ENCODE assay signal across 21 cellular contexts in the genomic region with DNA sequence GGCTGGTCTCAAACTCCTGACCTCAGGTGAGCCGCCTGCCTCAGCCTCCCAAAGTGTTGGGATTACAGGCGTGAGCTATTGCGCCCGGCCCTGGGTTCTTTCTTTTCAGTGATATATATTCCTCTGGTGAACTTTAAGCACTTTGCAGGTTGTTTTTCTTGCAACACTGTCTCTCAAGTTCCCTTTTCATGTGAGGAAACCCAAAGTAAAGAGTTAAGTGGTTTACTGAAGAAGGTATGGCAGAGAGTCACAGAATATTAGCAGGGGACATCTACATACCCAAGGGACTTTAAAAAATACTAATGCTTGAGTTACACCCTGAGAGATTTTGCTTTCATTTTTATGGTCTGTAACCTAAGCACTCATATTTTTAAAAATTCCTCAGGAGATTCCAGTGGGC. TPM values are rescaled to one million over a fixed set of nuclear protein-coding genes. Genes with fewer than 3 reads are reported as not detected.
DNase-seq lines count a peak whose midpoint lies in the region; ATAC-seq, FAIRE-seq and TF ChIP-seq lines count a peak whose summit lies in the region.
"Had no signal": no experiment of that assay in that cellular context is flagged by ENCODE, and none has a peak within 500 bp of the region (broad histone marks: within the 10 kb centered on the region; RNA-seq: fewer than 3 reads in every experiment).

No MANE protein-coding gene starts in this region.

- no peaks in the 10 kb centered on the region for H3K9me3 ChIP-seq in left lung
- H3K9me3 ChIP-seq in esophagus squamous epithelium = no peaks in the 10 kb centered on the region

- H3K27ac ChIP-seq in left lung (peak overlapping the region in 1 of 2 donors; percentile 73), esophagus squamous epithelium (no peak overlapping the region), brain microvascular endothelial cell (no peak overlapping the region)

- peaks cover 16% of the 10 kb centered on the region for H3K4me1 Mint-ChIP-seq in activated B cell treated with CpG ODN at 0.5 μM for 24 hours
- H3K4me1 Mint-ChIP-seq: T-cell had no signal

- H3K4me1 ChIP-seq in left lung (peaks cover 0 to 17% of the 10 kb centered on the region in 2 donors), esophagus squamous epithelium (no peaks in the 10 kb centered on the region)

- DNase-seq in SIG-M5 treated with dmso at 0.1 percent for 504 hours (lab: John Stamatoyannopoulos, UW; ENCODE audit: unreplicated experiment) (peak; percentile 42), SIG-M5 (lab: John Stamatoyannopoulos, UW) (no peak), NOMO-1 treated with DMSO at 0.1 percent for 48 hours (lab: John Stamatoyannopoulos, UW; ENCODE audit: unreplicated experiment) (peak; percentile 90), activated B cell treated with CpG ODN at 0.5 μM for 24 hours (no peak), left lung (no peak), esophagus squamous epithelium (lab: John Stamatoyannopoulos, UW) (no peak), GM12892 (ENCODE audit: insufficient read length) (no peak), brain microvascular endothelial cell (no peak)
- DNase-seq: 8988T, DMS79, NCI-H1436, NCI-H1930, NCI-H226, NCI-H524, T-cell had no signal

- H3K4me3 Mint-ChIP-seq in activated B cell treated with CpG ODN at 0.5 μM for 24 hours = no peak overlapping the region
- H3K4me3 Mint-ChIP-seq: T-cell had no signal

- H3K27me3 ChIP-seq in left lung (no peaks in the 10 kb centered on the region), esophagus squamous epithelium (peaks cover 0 to 3% (median 0%) of the 10 kb centered on the region in 4 donors), brain microvascular endothelial cell (replicated peaks) (peaks cover 2% of the 10 kb centered on the region)

- ATAC-seq in activated B cell treated with CpG ODN at 0.5 μM for 24 hours (ENCODE audit: low read depth) (peak; percentile 74), left lung (no peak)
- ATAC-seq: Panc1, T-cell had no signal

- no peak overlapping the region for H3K4me3 ChIP-seq in left lung
- H3K4me3 ChIP-seq in esophagus squamous epithelium = no peak overlapping the region
- no peak overlapping the region for H3K4me3 ChIP-seq in brain microvascular endothelial cell (ENCODE audit: low read depth, low read length)

- FAIRE-seq in GM12892 (lab: Jason Lieb, UNC) = no peak
- FAIRE-seq: D721Med, H54 had no signal

- 69 to 82% methylated on average over 4 of the region's 4 CpGs for WGBS in esophagus squamous epithelium, 2 donors

- no peaks in the 10 kb centered on the region for H3K36me3 Mint-ChIP-seq in activated B cell treated with CpG ODN at 0.5 μM for 24 hours (ENCODE audit: low read depth)
- H3K36me3 Mint-ChIP-seq: T-cell had no signal

- peak overlapping the region; percentile 57 for H3K27ac Mint-ChIP-seq in activated B cell treated with CpG ODN at 0.5 μM for 24 hours
- H3K27ac Mint-ChIP-seq: T-cell had no signal

- H3K36me3 ChIP-seq in left lung (no peaks in the 10 kb centered on the region), esophagus squamous epithelium (no peaks in the 10 kb centered on the region), brain microvascular endothelial cell (replicated peaks) (no peaks in the 10 kb centered on the region)

- H3K27me3 Mint-ChIP-seq in activated B cell treated with CpG ODN at 0.5 μM for 24 hours = no peaks in the 10 kb centered on the region

- H3K9me3 Mint-ChIP-seq in activated B cell treated with CpG ODN at 0.5 μM for 24 hours = peaks cover 3% of the 10 kb centered on the region
- H3K9me3 Mint-ChIP-seq: T-cell had no signal

- TF ChIP-seq POLR2A in esophagus squamous epithelium (IDR thresholded peaks at IDR 0.05) (no peak), GM12892 (IDR thresholded peaks at IDR 0.05; ENCODE audit: low read depth, low read length) (no peak)

- intact Hi-C loops in activated B cell treated with CpG ODN at 0.5 μM for 24 hours (cut with micrococcal nuclease) (no loop called here), left lung (cut with DNase I) (no loop called here), esophagus squamous epithelium (cut with DNase I) (no loop called here)

- in situ Hi-C loops in brain microvascular endothelial cell (cut with HindIII; ENCODE audit: low pct_ligation_motif_present, low sequenced_read_pairs) = no loop called here

- POLR2A ChIA-PET in activated B cell treated with CpG ODN at 0.5 μM for 24 hours (lab: Charles Lee) = no interaction called here

- no peak for TF ChIP-seq CTCF in activated B cell treated with CpG ODN at 0.5 μM for 24 hours (IDR thresholded peaks at IDR 0.05)
- TF ChIP-seq CTCF in left lung (IDR thresholded peaks at IDR 0.05) = no peak
- TF ChIP-seq CTCF in esophagus squamous epithelium (IDR thresholded peaks at IDR 0.05) = no peak
- no peak for TF ChIP-seq CTCF in brain microvascular endothelial cell (IDR thresholded peaks at IDR 0.05; ENCODE audit: low read depth, low read length, missing control alignments)

- CTCF ChIA-PET in activated B cell treated with CpG ODN at 0.5 μM for 24 hours (lab: Charles Lee) = interaction anchor here (0.9 kb wide), 1 partner anchor 368 kb away, joined by 3 read pairs; no protein-coding TSS in a partner anchor

RNA-seq across cellular contexts. Expression of gene GAPT, which starts 6.7 kb away (rescaled TPM):
- total RNA-seq in activated B cell treated with CpG ODN at 0.5 μM for 24 hours (39.8 and 40.3 TPM in 2 replicates), left lung (10 to 100 TPM in 1 of 2 donors, 1 to 10 TPM in 1; 2.6 to 18.3 TPM), esophagus squamous epithelium (1 to 10 TPM in 1 of 4 donors, under 1 TPM in 2, not detected in 1; 0.09 to 2.9 (median 0.18) TPM)
- not detected for polyA plus RNA-seq in GM12892 (2012; ENCODE audit: missing spikeins)
- total RNA-seq: SK-MEL-5 had no signal
- polyA plus RNA-seq: AG04450, BJ had no signal

RNA-seq across cellular contexts. Expression of gene PLK2, which starts 24.6 kb away (rescaled TPM):
- total RNA-seq in activated B cell treated with CpG ODN at 0.5 μM for 24 hours (10.4 and 10.9 TPM in 2 replicates), left lung (10 to 100 TPM; 45.5 to 53.6 TPM), esophagus squamous epithelium (100 to 1,000 TPM; 117 to 227 (median 151) TPM)
- 0.61 TPM for polyA plus RNA-seq in GM12892 (2012; ENCODE audit: missing spikeins)

Comparison
In these comparisons a context has a peak if more than half of its experiments do, and no peak if none do; other contexts are left out.
1. DNase-seq: peak in SIG-M5 treated with dmso at 0.1 percent for 504 hours (single experiment) and NOMO-1 treated with DMSO at 0.1 percent for 48 hours (single experiment); none in SIG-M5 (single experiment), activated B cell treated with CpG ODN at 0.5 μM for 24 hours (single experiment), left lung (0 of 2), esophagus squamous epithelium (single experiment), GM12892 (single experiment) and brain microvascular endothelial cell (single experiment).